In genomic region chr1:160053548-160054365, GRCh38 we compare ENCODE assay signal across 1 cellular context.
TF ChIP-seq lines count a peak whose summit lies in the region.

No MANE protein-coding gene starts in this region.

TF ChIP-seq in HepG2, 621 proteins besides CTCF, POLR2A, EP300 and RAD21 (continued from another document and continues in another):
- TF ChIP-seq, protein P1, sequence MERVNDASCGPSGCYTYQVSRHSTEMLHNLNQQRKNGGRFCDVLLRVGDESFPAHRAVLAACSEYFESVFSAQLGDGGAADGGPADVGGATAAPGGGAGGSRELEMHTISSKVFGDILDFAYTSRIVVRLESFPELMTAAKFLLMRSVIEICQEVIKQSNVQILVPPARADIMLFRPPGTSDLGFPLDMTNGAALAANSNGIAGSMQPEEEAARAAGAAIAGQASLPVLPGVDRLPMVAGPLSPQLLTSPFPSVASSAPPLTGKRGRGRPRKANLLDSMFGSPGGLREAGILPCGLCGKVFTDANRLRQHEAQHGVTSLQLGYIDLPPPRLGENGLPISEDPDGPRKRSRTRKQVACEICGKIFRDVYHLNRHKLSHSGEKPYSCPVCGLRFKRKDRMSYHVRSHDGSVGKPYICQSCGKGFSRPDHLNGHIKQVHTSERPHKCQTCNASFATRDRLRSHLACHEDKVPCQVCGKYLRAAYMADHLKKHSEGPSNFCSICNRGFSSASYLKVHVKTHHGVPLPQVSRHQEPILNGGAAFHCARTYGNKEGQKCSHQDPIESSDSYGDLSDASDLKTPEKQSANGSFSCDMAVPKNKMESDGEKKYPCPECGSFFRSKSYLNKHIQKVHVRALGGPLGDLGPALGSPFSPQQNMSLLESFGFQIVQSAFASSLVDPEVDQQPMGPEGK (CRISPR knock-in tag; IDR thresholded peaks at IDR 0.05): peak; percentile 89
- TF ChIP-seq PHF21A (CRISPR knock-in tag; IDR thresholded peaks at IDR 0.05) (peak; percentile 84), ZNF34 (CRISPR knock-in tag; IDR thresholded peaks at IDR 0.05; ENCODE audit: borderline replicate concordance) (no peak), ZFX (CRISPR knock-in tag; IDR thresholded peaks at IDR 0.05; ENCODE audit: low read depth) (peak; percentile 62), GRHL1 (CRISPR knock-in tag; conservative IDR thresholded peaks at IDR 0.05) (no peak), NR3C1 (CRISPR knock-in tag; IDR thresholded peaks at IDR 0.05) (no peak), KDM4B (CRISPR knock-in tag; IDR thresholded peaks at IDR 0.05) (no peak), RXRB (CRISPR knock-in tag; IDR thresholded peaks at IDR 0.05; ENCODE audit: borderline replicate concordance) (peak; percentile 90), CENPT (CRISPR knock-in tag; IDR thresholded peaks at IDR 0.05; ENCODE audit: low read depth) (no peak), SYNCRIP (IDR thresholded peaks at IDR 0.05; ENCODE audit: insufficient read depth, low read depth, low read length) (no peak), ZBTB7B (CRISPR knock-in tag; IDR thresholded peaks at IDR 0.05) (peak; percentile 64; the same call in 1 of the 2 replicates), HHEX (CRISPR knock-in tag; IDR thresholded peaks at IDR 0.05) (0 out of 2 replicates have a peak, but pooled peaks have one; percentile 47), REPIN1 (CRISPR knock-in tag; IDR thresholded peaks at IDR 0.05; ENCODE audit: borderline replicate concordance, low read depth) (no peak), RORA (CRISPR knock-in tag; IDR thresholded peaks at IDR 0.05) (no peak), TSC22D2 (CRISPR knock-in tag; IDR thresholded peaks at IDR 0.05; ENCODE audit: borderline replicate concordance) (no peak), SNAPC5 (CRISPR knock-in tag; IDR thresholded peaks at IDR 0.05; ENCODE audit: borderline replicate concordance) (no peak), SIN3A (IDR thresholded peaks at IDR 0.05; ENCODE audit: borderline replicate concordance, low read depth, low read length) (no peak), NFATC3 (CRISPR knock-in tag; IDR thresholded peaks at IDR 0.05) (no peak), ZNF672 (CRISPR knock-in tag; IDR thresholded peaks at IDR 0.05) (no peak), TBL1XR1 (IDR thresholded peaks at IDR 0.05; ENCODE audit: borderline replicate concordance, low read length, partially characterized antibody) (no peak), DPF2 (CRISPR knock-in tag; IDR thresholded peaks at IDR 0.05; ENCODE audit: borderline replicate concordance, low read depth) (peak; percentile 60; the same call in 1 of the 2 replicates), ZNF614 (CRISPR knock-in tag; IDR thresholded peaks at IDR 0.05; ENCODE audit: borderline replicate concordance) (peak; percentile 63; the same call in 1 of the 2 replicates), ZNF432 (CRISPR knock-in tag; IDR thresholded peaks at IDR 0.05; ENCODE audit: borderline replicate concordance) (no peak), ZKSCAN8 (CRISPR knock-in tag; IDR thresholded peaks at IDR 0.05; ENCODE audit: borderline replicate concordance) (peak; percentile 14; the same call in 1 of the 2 replicates), FOXM1 (CRISPR knock-in tag; IDR thresholded peaks at IDR 0.05) (no peak), ZNF317 (CRISPR knock-in tag; IDR thresholded peaks at IDR 0.05) (no peak), SOX5 (CRISPR knock-in tag; IDR thresholded peaks at IDR 0.05; ENCODE audit: borderline replicate concordance) (peak; percentile 93), E2F1 (CRISPR knock-in tag; IDR thresholded peaks at IDR 0.05) (no peak), SOX6 (IDR thresholded peaks at IDR 0.05) (no peak), SOX6 (CRISPR knock-in tag; IDR thresholded peaks at IDR 0.05) (peak; percentile 99), HNRNPL (IDR thresholded peaks at IDR 0.05; ENCODE audit: low read depth, low read length) (no peak), HDAC2 (CRISPR knock-in tag; IDR thresholded peaks at IDR 0.05) (no peak; the same call in 1 of the 2 replicates), KDM1A (CRISPR knock-in tag; IDR thresholded peaks at IDR 0.05) (peak; percentile 69), ZGPAT (CRISPR knock-in tag; IDR thresholded peaks at IDR 0.05) (peak; percentile 74), FOXP1 (IDR thresholded peaks at IDR 0.05) (no peak), FOXP1 (CRISPR knock-in tag; IDR thresholded peaks at IDR 0.05) (peak; percentile 55; the same call in 1 of the 2 replicates), NFIC (IDR thresholded peaks at IDR 0.05; ENCODE audit: low read length) (peak; percentile 80; the same call in 1 of the 2 replicates), FOXA1 (IDR thresholded peaks at IDR 0.05) (no peak), FOXA1 (CRISPR knock-in tag; IDR thresholded peaks at IDR 0.05) (peak; percentile 43; the same call in 1 of the 2 replicates), ZNF644 (CRISPR knock-in tag; IDR thresholded peaks at IDR 0.05; ENCODE audit: low read depth) (0 out of 2 replicates have a peak, but pooled peaks have one; percentile 23), ZBTB2 (CRISPR knock-in tag; IDR thresholded peaks at IDR 0.05; ENCODE audit: low read depth) (no peak), AHDC1 (CRISPR knock-in tag; IDR thresholded peaks at IDR 0.05; ENCODE audit: borderline replicate concordance) (peak; percentile 51; the same call in 1 of the 2 replicates), AGO2 (optimal IDR thresholded peaks at IDR 0.05; ENCODE audit: low read depth, low read length) (no peak), ZNF839 (CRISPR knock-in tag; IDR thresholded peaks at IDR 0.05; ENCODE audit: borderline replicate concordance) (no peak), GABPB1 (CRISPR knock-in tag; IDR thresholded peaks at IDR 0.05) (peak; percentile 31; the same call in 1 of the 2 replicates), IRF2 (CRISPR knock-in tag; IDR thresholded peaks at IDR 0.05) (no peak; the same call in 1 of the 2 replicates), RARA (CRISPR knock-in tag; IDR thresholded peaks at IDR 0.05) (peak; percentile 94), DMAP1 (CRISPR knock-in tag; IDR thresholded peaks at IDR 0.05) (no peak)
- TF ChIP-seq, protein P2, sequence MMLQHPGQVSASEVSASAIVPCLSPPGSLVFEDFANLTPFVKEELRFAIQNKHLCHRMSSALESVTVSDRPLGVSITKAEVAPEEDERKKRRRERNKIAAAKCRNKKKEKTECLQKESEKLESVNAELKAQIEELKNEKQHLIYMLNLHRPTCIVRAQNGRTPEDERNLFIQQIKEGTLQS (CRISPR knock-in tag; IDR thresholded peaks at IDR 0.05): peak; percentile 86
- TF ChIP-seq, protein P3, sequence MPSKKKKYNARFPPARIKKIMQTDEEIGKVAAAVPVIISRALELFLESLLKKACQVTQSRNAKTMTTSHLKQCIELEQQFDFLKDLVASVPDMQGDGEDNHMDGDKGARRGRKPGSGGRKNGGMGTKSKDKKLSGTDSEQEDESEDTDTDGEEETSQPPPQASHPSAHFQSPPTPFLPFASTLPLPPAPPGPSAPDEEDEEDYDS (CRISPR knock-in tag; IDR thresholded peaks at IDR 0.05): peak; percentile 15; the same call in 1 of the 2 replicates
- TF ChIP-seq, protein P4, sequence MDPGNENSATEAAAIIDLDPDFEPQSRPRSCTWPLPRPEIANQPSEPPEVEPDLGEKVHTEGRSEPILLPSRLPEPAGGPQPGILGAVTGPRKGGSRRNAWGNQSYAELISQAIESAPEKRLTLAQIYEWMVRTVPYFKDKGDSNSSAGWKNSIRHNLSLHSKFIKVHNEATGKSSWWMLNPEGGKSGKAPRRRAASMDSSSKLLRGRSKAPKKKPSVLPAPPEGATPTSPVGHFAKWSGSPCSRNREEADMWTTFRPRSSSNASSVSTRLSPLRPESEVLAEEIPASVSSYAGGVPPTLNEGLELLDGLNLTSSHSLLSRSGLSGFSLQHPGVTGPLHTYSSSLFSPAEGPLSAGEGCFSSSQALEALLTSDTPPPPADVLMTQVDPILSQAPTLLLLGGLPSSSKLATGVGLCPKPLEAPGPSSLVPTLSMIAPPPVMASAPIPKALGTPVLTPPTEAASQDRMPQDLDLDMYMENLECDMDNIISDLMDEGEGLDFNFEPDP (CRISPR knock-in tag; conservative IDR thresholded peaks at IDR 0.05): no peak
- TF ChIP-seq, protein P5, sequence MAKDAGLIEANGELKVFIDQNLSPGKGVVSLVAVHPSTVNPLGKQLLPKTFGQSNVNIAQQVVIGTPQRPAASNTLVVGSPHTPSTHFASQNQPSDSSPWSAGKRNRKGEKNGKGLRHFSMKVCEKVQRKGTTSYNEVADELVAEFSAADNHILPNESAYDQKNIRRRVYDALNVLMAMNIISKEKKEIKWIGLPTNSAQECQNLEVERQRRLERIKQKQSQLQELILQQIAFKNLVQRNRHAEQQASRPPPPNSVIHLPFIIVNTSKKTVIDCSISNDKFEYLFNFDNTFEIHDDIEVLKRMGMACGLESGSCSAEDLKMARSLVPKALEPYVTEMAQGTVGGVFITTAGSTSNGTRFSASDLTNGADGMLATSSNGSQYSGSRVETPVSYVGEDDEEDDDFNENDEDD (CRISPR knock-in tag; IDR thresholded peaks at IDR 0.05; ENCODE audit: borderline replicate concordance): peak; percentile 39; the same call in 1 of the 2 replicates
